ENCODE assay signal across 14 cellular contexts in the genomic region with DNA sequence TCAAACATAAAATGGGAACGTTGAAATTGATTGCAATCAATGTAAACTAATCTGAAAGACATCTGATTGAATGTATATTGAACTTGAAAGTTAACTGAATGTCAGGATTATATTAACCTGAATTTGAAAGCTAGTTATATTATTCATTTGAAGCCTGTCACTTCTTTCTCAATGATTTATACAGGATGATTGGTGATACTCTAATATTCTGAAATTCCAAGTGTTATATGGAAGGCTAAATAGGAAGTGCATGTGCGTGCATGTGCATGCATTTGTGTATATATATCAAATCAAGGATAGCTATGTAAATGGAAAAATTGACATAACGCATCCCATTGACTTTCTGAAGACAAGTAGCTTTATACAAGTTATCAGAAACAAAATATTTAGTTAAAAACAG.
DNase-seq lines count a peak whose midpoint lies in the region; ATAC-seq and TF ChIP-seq lines count a peak whose summit lies in the region.
"Had no signal": no experiment of that assay in that cellular context is flagged by ENCODE, and none has a peak within 500 bp of the region (broad histone marks: within the 10 kb centered on the region; RNA-seq: fewer than 3 reads in every experiment).

No MANE protein-coding gene starts in this region.

- H3K27me3 Mint-ChIP-seq in Caco-2 (ENCODE audit: insufficient read depth, unreplicated experiment) (no peaks in the 10 kb centered on the region), endodermal cell (ENCODE audit: insufficient read depth) (no peaks in the 10 kb centered on the region)
- no peaks in the 10 kb centered on the region for H3K27me3 Mint-ChIP-seq in CD4-positive, alpha-beta T cell

- POLR2A ChIA-PET in Caco-2 (lab: Charles Lee), result interaction anchor here (0.6 kb wide), 1 partner anchor 57 kb away, joined by 3 read pairs; no protein-coding TSS in a partner anchor
- POLR2A ChIA-PET in CD4-positive, alpha-beta T cell (lab: Charles Lee), result interaction anchor here (2.0 kb wide), 1 partner anchor 19 kb away, joined by 4 read pairs; no protein-coding TSS in a partner anchor

- TF ChIP-seq CTCF in Caco-2 (IDR thresholded peaks at IDR 0.05; ENCODE audit: insufficient read depth in 1 of 2, low read depth in 1 of 2, low read length in 1 of 2, severe bottlenecking in 1 of 2, unreplicated experiment in 1 of 2) (no peak), endodermal cell (conservative IDR thresholded peaks at IDR 0.05) (no peak), thyroid gland (IDR thresholded peaks at IDR 0.05) (no peak), GM10266 (IDR thresholded peaks at IDR 0.05; ENCODE audit: control insufficient read depth, insufficient read depth, low read depth, missing control alignments) (no peak)
- no peak for TF ChIP-seq CTCF in CD4-positive, alpha-beta T cell (IDR thresholded peaks at IDR 0.05)

- CTCF ChIA-PET in Caco-2 (lab: Charles Lee), result no interaction called here
- CTCF ChIA-PET in CD4-positive, alpha-beta T cell (lab: Charles Lee), result no interaction called here

- 88 to 91% methylated on average over 2 of the region's 3 CpGs for WGBS in endodermal cell (ENCODE audit: insufficient coverage in 1 of 2, insufficient read length in 1 of 2), 2 experiments
- 91 to 97% methylated on average over 3 of the region's 3 CpGs for WGBS in thyroid gland, 2 donors

- H3K27ac Mint-ChIP-seq in Caco-2 (ENCODE audit: unreplicated experiment), result peak overlapping the region; percentile 65
- no peak overlapping the region for H3K27ac Mint-ChIP-seq in endodermal cell
- no peak overlapping the region for H3K27ac Mint-ChIP-seq in CD4-positive, alpha-beta T cell
- H3K27ac Mint-ChIP-seq: CD8-positive, alpha-beta T cell had no signal

- intact Hi-C loops in Caco-2 (cut with micrococcal nuclease; ENCODE audit: unreplicated experiment), result no loop called here
- intact Hi-C loops in thyroid gland (cut with DNase I), result no loop called here
- intact Hi-C loops in CD4-positive, alpha-beta T cell (cut with DNase I, micrococcal nuclease), result no loop called here

- no peak overlapping the region for H3K9ac ChIP-seq in endodermal cell (ENCODE audit: extremely low read depth, low read length, poor library complexity, severe bottlenecking)

- ATAC-seq in GM21381 (IDR thresholded peaks at IDR 0.05; ENCODE audit: unreplicated experiment), result no peak
- no peak for ATAC-seq in CD4-positive, alpha-beta T cell (ENCODE audit: poor library complexity)
- ATAC-seq: CD8-positive, alpha-beta T cell; GM23338 had no signal

- no peak for TF ChIP-seq POLR2A in thyroid gland (IDR thresholded peaks at IDR 0.05)

- H3K9me3 Mint-ChIP-seq in Caco-2 (ENCODE audit: unreplicated experiment) (peaks cover 27% of the 10 kb centered on the region), endodermal cell (peaks cover 43% of the 10 kb centered on the region)
- H3K9me3 Mint-ChIP-seq in CD4-positive, alpha-beta T cell, result peaks cover 7% of the 10 kb centered on the region

- H3K4me1 Mint-ChIP-seq in Caco-2 (ENCODE audit: low read depth, unreplicated experiment), result peaks cover 23% of the 10 kb centered on the region
- H3K4me1 Mint-ChIP-seq in endodermal cell, result peaks cover 2% of the 10 kb centered on the region
- H3K4me1 Mint-ChIP-seq in CD4-positive, alpha-beta T cell (ENCODE audit: low read depth), result peaks cover 10% of the 10 kb centered on the region
- H3K4me1 Mint-ChIP-seq: GM23338 had no signal

- H3K4me1 ChIP-seq in Caco-2 (peaks cover 18% of the 10 kb centered on the region), endodermal cell (ENCODE audit: control insufficient read depth, insufficient read depth, low read length) (no peaks in the 10 kb centered on the region), thyroid gland (peaks cover 11 to 21% of the 10 kb centered on the region in 2 donors)
- H3K4me1 ChIP-seq: HAP-1 had no signal

- no peak overlapping the region for H3K27ac ChIP-seq in endodermal cell (ENCODE audit: low read depth, low read length)
- peak overlapping the region in 2 of 3 donors; percentile 57 to 74 for H3K27ac ChIP-seq in thyroid gland
- no peak overlapping the region for H3K27ac ChIP-seq in CD4-positive, alpha-beta T cell (ENCODE audit: low read depth, low read length)

- H3K9me3 ChIP-seq in Caco-2 (peaks cover 6% of the 10 kb centered on the region), endodermal cell (ENCODE audit: control insufficient read depth, low read length) (peaks cover 32% of the 10 kb centered on the region), thyroid gland (no peaks in the 10 kb centered on the region)
- peaks cover 6% of the 10 kb centered on the region for H3K9me3 ChIP-seq in CD4-positive, alpha-beta T cell (ENCODE audit: control insufficient read depth, low read length)
- H3K9me3 ChIP-seq: HAP-1 had no signal

- H3K36me3 Mint-ChIP-seq in Caco-2 (ENCODE audit: insufficient read depth, unreplicated experiment) (peaks cover 87% of the 10 kb centered on the region), endodermal cell (ENCODE audit: low read depth) (peaks cover 28% of the 10 kb centered on the region)
- peaks cover 59% of the 10 kb centered on the region for H3K36me3 Mint-ChIP-seq in CD4-positive, alpha-beta T cell (ENCODE audit: low read depth)

- no peaks in the 10 kb centered on the region for H3K27me3 ChIP-seq in Caco-2 (replicated peaks; ENCODE audit: control insufficient read depth, insufficient read depth, low read length)
- no peaks in the 10 kb centered on the region for H3K27me3 ChIP-seq in endodermal cell (ENCODE audit: control insufficient read depth, insufficient read depth, low read length, poor library complexity, severe bottlenecking)
- no peaks in the 10 kb centered on the region for H3K27me3 ChIP-seq in thyroid gland
- no peaks in the 10 kb centered on the region for H3K27me3 ChIP-seq in CD4-positive, alpha-beta T cell (ENCODE audit: control insufficient read depth, insufficient read depth, low read length)

- DNase-seq in Caco-2, result no peak
- DNase-seq in endodermal cell, result no peak
- no peak for DNase-seq in thyroid gland
- DNase-seq in GM10266 (ENCODE audit: extremely low spot score), result no peak
- no peak for DNase-seq in CD4-positive, alpha-beta T cell
- DNase-seq: 8988T; C1 segment of cervical spinal cord; CD8-positive, alpha-beta T cell; DMS53; DMS79 treated with DMSO at 0.1 percent for 48 hours; GF-D8 had no signal

- H3K4me3 Mint-ChIP-seq in Caco-2 (ENCODE audit: unreplicated experiment), result no peak overlapping the region
- no peak overlapping the region for H3K4me3 Mint-ChIP-seq in endodermal cell
- H3K4me3 Mint-ChIP-seq in CD4-positive, alpha-beta T cell, result no peak overlapping the region
- H3K4me3 Mint-ChIP-seq: CD8-positive, alpha-beta T cell; GM23338 had no signal

- no TSS peak for BruUV-seq in Caco-2 (replicated peaks; lab: Mats Ljungman, UMichigan)

- H3K4me3 ChIP-seq in Caco-2 (ENCODE audit: low read depth, low read length), result no peak overlapping the region
- peak overlapping the region; percentile 54 for H3K4me3 ChIP-seq in endodermal cell (ENCODE audit: low read length)
- no peak overlapping the region for H3K4me3 ChIP-seq in thyroid gland (replicated peaks in 1 of 3)
- H3K4me3 ChIP-seq: GM23338, HAP-1 had no signal

- H3K36me3 ChIP-seq in Caco-2 (ENCODE audit: control insufficient read depth, insufficient read depth, low read length) (peaks cover 5% of the 10 kb centered on the region; the same call in 1 of the 2 replicates), endodermal cell (ENCODE audit: control insufficient read depth, insufficient read depth, low read length) (no peaks in the 10 kb centered on the region), thyroid gland (no peaks in the 10 kb centered on the region)
- H3K36me3 ChIP-seq: HAP-1 had no signal

Comparison
In these comparisons a context has a peak if more than half of its experiments do, and no peak if none do; other contexts are left out.
1. H3K27ac ChIP-seq: peak in thyroid gland (2 of 3); none in endodermal cell (single experiment) and CD4-positive, alpha-beta T cell (single experiment).